ENCODE assay signal across 1 cellular context in genomic region chrX:102599084-102599949, GRCh38.
TF ChIP-seq lines count a peak whose summit lies in the region.

Gene ARMCX5 (plus strand): TSS chrX:102599515. CDS start chrX:102602142, 2,627 bp downstream.

TF ChIP-seq in H1, 55 proteins besides CTCF, POLR2A, EP300 and RAD21 (continued from another document):
- TF ChIP-seq USF2 (IDR thresholded peaks at IDR 0.05; ENCODE audit: low read length), result no peak
- TF ChIP-seq ASH2L (IDR thresholded peaks at IDR 0.05; ENCODE audit: low read length), result peak; percentile 56
- peak; percentile 78 for TF ChIP-seq PHF8 (conservative IDR thresholded peaks at IDR 0.05; ENCODE audit: low read depth, low read length)
- TF ChIP-seq SIRT6 (IDR thresholded peaks at IDR 0.05; ENCODE audit: low read length), result no peak
- no peak for TF ChIP-seq RBBP5 (IDR thresholded peaks at IDR 0.05; ENCODE audit: borderline replicate concordance, low read depth, low read length)
- peak; percentile 85 for TF ChIP-seq CHD2 (IDR thresholded peaks at IDR 0.05; ENCODE audit: low read length)
- TF ChIP-seq RNF2 (IDR thresholded peaks at IDR 0.05; ENCODE audit: borderline replicate concordance, low read depth, low read length, missing control alignments, poor library complexity, severe bottlenecking), result no peak
- TF ChIP-seq TAF7 (optimal IDR thresholded peaks at IDR 0.05; ENCODE audit: borderline replicate concordance, low read depth, low read length), result no peak
